14 cellular contexts compared by ENCODE assay signal in the genomic region with DNA sequence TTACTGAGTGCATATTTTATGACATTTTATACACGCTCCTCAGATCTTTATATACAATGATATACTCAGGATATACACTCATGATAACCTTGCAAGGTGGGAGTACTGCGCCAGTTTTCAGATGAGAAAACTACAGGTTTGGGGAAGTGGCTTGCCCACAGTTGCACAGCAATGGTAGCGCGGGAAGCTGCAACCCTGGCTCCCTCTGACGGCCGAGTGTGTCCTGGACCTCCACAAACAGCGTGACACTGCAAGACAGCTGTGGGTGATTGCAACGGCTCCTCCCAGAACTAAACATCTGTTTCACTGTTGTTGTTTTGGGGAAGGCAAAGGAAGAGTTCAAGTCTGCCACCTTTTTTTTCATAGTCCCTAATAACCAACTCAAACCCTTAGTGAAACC. TPM values are rescaled to one million over a fixed set of nuclear protein-coding genes. Genes with fewer than 3 reads are reported as not detected.
DNase-seq lines count a peak whose midpoint lies in the region; ATAC-seq, FAIRE-seq and TF ChIP-seq lines count a peak whose summit lies in the region.
"Had no signal": no experiment of that assay in that cellular context is flagged by ENCODE, and none has a peak within 500 bp of the region (broad histone marks: within the 10 kb centered on the region; RNA-seq: fewer than 3 reads in every experiment).

No MANE protein-coding gene starts in this region.

- DNase-seq in activated CD4-positive, alpha-beta T cell treated with anti-CD3 and anti-CD28 coated beads, Interleukin-2, amount 10 ng/mL, durations not matched to agents 24 days and 14 days: no peak
- no peak for DNase-seq in activated CD4-positive, alpha-beta T cell treated with anti-CD3 and anti-CD28 coated beads, Interleukin-2, amount 50 U/mL, for 48 hours
- DNase-seq in GM12878 (ENCODE audit: low read depth, low spot score) (no peak), right lobe of liver (peak; percentile 51 to 75 (median 52)), uterus (peak; percentile 44 to 52), RWPE1 (ENCODE audit: low spot score) (no peak), G401 (ENCODE audit: low spot score) (no peak)
- no peak for DNase-seq in CD8-positive, alpha-beta T cell
- DNase-seq: activated CD8-positive, alpha-beta memory T cell treated with anti-CD3 and anti-CD28 coated beads, Interleukin-2, amount 10 ng/mL, durations not matched to agents 7 days and 5 days; NCI-H1417; testis had no signal

- CTCF ChIA-PET in GM12878 (lab: Yijun Ruan, JAX): interaction anchor here (0.7 to 3.0 kb wide), 8 partner anchors 8 to 133 kb away, joined by 3 to 22 read pairs (median 4); no protein-coding TSS in a partner anchor
- CTCF ChIA-PET in RWPE1 (lab: Yijun Ruan, JAX): no interaction called here
- CTCF ChIA-PET in CD8-positive, alpha-beta T cell (lab: Charles Lee): no interaction called here

- no peak overlapping the region for H3K4me3 ChIP-seq in GM12878
- H3K4me3 ChIP-seq in right lobe of liver: no peak overlapping the region
- no peak overlapping the region for H3K4me3 ChIP-seq in uterus
- H3K4me3 ChIP-seq in CD8-positive, alpha-beta T cell (ENCODE audit: low read depth, low read length): no peak overlapping the region
- H3K4me3 ChIP-seq: ascending aorta, SK-N-MC, testis had no signal

- peak overlapping the region; percentile 15 for H3K27ac Mint-ChIP-seq in activated CD4-positive, alpha-beta T cell treated with anti-CD3 and anti-CD28 coated beads, Interleukin-2, amount 10 ng/mL, durations not matched to agents 24 days and 14 days
- no peak overlapping the region for H3K27ac Mint-ChIP-seq in CD8-positive, alpha-beta T cell
- H3K27ac Mint-ChIP-seq: activated CD8-positive, alpha-beta memory T cell treated with anti-CD3 and anti-CD28 coated beads, Interleukin-2, amount 10 ng/mL, durations not matched to agents 7 days and 5 days had no signal

- no peak for TF ChIP-seq POLR2A in GM12878 (IDR thresholded peaks at IDR 0.05; ENCODE audit: low read depth, low read length)
- no peak for TF ChIP-seq POLR2A in right lobe of liver (IDR thresholded peaks at IDR 0.05)
- TF ChIP-seq POLR2A in uterus (IDR thresholded peaks at IDR 0.05): no peak

- H3K4me1 Mint-ChIP-seq in activated CD4-positive, alpha-beta T cell treated with anti-CD3 and anti-CD28 coated beads, Interleukin-2, amount 10 ng/mL, durations not matched to agents 24 days and 14 days: peaks cover 24% of the 10 kb centered on the region
- H3K4me1 Mint-ChIP-seq in CD8-positive, alpha-beta T cell (ENCODE audit: low read depth): peaks cover 19% of the 10 kb centered on the region

- no peaks in the 10 kb centered on the region for H3K27me3 Mint-ChIP-seq in activated CD4-positive, alpha-beta T cell treated with anti-CD3 and anti-CD28 coated beads, Interleukin-2, amount 10 ng/mL, durations not matched to agents 24 days and 14 days
- no peaks in the 10 kb centered on the region for H3K27me3 Mint-ChIP-seq in CD8-positive, alpha-beta T cell (ENCODE audit: low read depth)
- H3K27me3 Mint-ChIP-seq: activated CD8-positive, alpha-beta memory T cell treated with anti-CD3 and anti-CD28 coated beads, Interleukin-2, amount 10 ng/mL, durations not matched to agents 7 days and 5 days had no signal

- H3K9ac ChIP-seq in GM12878 (ENCODE audit: control insufficient read depth, insufficient read depth, low read length): no peak overlapping the region

- H3K4me2 ChIP-seq in GM12878 (ENCODE audit: control insufficient read depth, insufficient read depth): no peak overlapping the region

- ATAC-seq in GM12878 (peak; percentile 82), right lobe of liver (peak; percentile 41 to 63 (median 60))
- ATAC-seq in CD8-positive, alpha-beta T cell: no peak
- ATAC-seq: activated CD8-positive, alpha-beta memory T cell treated with anti-CD3 and anti-CD28 coated beads, Interleukin-2, amount 10 ng/mL, durations not matched to agents 7 days and 5 days had no signal

- in situ Hi-C loops in GM12878 (cut with MboI): no loop called here
- in situ Hi-C loops in G401 (cut with HindIII; ENCODE audit: low sequenced_read_pairs): no loop called here

- POLR2A ChIA-PET in GM12878 (lab: Charles Lee) (no interaction called here), RWPE1 (lab: Yijun Ruan, JAX; ENCODE audit: low non-redundant PET) (no interaction called here)
- POLR2A ChIA-PET in CD8-positive, alpha-beta T cell (lab: Charles Lee): no interaction called here

- H3K4me1 ChIP-seq in GM12878 (ENCODE audit: control insufficient read depth, insufficient read depth, low read length) (peaks cover 24% of the 10 kb centered on the region), right lobe of liver (peaks cover 0 to 7% (median 3%) of the 10 kb centered on the region in 4 donors), uterus (no peaks in the 10 kb centered on the region)
- no peaks in the 10 kb centered on the region for H3K4me1 ChIP-seq in CD8-positive, alpha-beta T cell (ENCODE audit: insufficient read depth, low read length)

- no peak overlapping the region for H2AFZ ChIP-seq in GM12878 (ENCODE audit: control insufficient read depth, low read depth, low read length)

- no peak for TF ChIP-seq EP300 in GM12878 (IDR thresholded peaks at IDR 0.05; ENCODE audit: borderline replicate concordance in 1 of 2, control insufficient read depth in 1 of 2, low read depth in 2 of 2, low read length in 2 of 2)

- H3K79me2 ChIP-seq in GM12878 (ENCODE audit: control insufficient read depth, insufficient read depth, low read length): peaks cover 60% of the 10 kb centered on the region

- no peaks in the 10 kb centered on the region; the same call in 1 of the 2 replicates for H4K20me1 ChIP-seq in GM12878 (ENCODE audit: control insufficient read depth, insufficient read depth)

- H3K4me3 Mint-ChIP-seq in activated CD4-positive, alpha-beta T cell treated with anti-CD3 and anti-CD28 coated beads, Interleukin-2, amount 10 ng/mL, durations not matched to agents 24 days and 14 days: no peak overlapping the region
- no peak overlapping the region for H3K4me3 Mint-ChIP-seq in CD8-positive, alpha-beta T cell
- H3K4me3 Mint-ChIP-seq: activated CD8-positive, alpha-beta memory T cell treated with anti-CD3 and anti-CD28 coated beads, Interleukin-2, amount 10 ng/mL, durations not matched to agents 7 days and 5 days had no signal

- RAD21 ChIA-PET in GM12878 (lab: Charles Lee; ENCODE audit: unreplicated experiment): interaction anchor here (0.5 to 6.0 kb wide), 14 partner anchors 23 to 122 kb away, joined by 3 to 38 read pairs (median 4); no protein-coding TSS in a partner anchor

- TF ChIP-seq CTCF in GM12878 (IDR thresholded peaks at IDR 0.05 in 2 of 3, conservative IDR thresholded peaks at IDR 0.05 in 1 of 3; ENCODE audit: control insufficient read depth in 2 of 3, extremely low read depth in 1 of 3, insufficient read depth in 1 of 3, low read depth in 3 of 3, low read length in 3 of 3): peak; percentile 48 to 86 (median 61)
- TF ChIP-seq CTCF in right lobe of liver (IDR thresholded peaks at IDR 0.05): peak in 1 of 4 donors; percentile 4
- TF ChIP-seq CTCF in uterus (IDR thresholded peaks at IDR 0.05): peak in 3 of 4 experiments; percentile 19 to 27 (median 21)
- no peak for TF ChIP-seq CTCF in RWPE1 (conservative IDR thresholded peaks at IDR 0.05; ENCODE audit: low read depth)
- TF ChIP-seq CTCF in CD8-positive, alpha-beta T cell (IDR thresholded peaks at IDR 0.05): no peak

- H3K9me3 Mint-ChIP-seq in activated CD4-positive, alpha-beta T cell treated with anti-CD3 and anti-CD28 coated beads, Interleukin-2, amount 10 ng/mL, durations not matched to agents 24 days and 14 days: no peaks in the 10 kb centered on the region
- H3K9me3 Mint-ChIP-seq in CD8-positive, alpha-beta T cell: peaks cover 2% of the 10 kb centered on the region

- no peak for FAIRE-seq in GM12878 (lab: Jason Lieb, UNC)
- FAIRE-seq: A204.1 had no signal

- peaks cover 16% of the 10 kb centered on the region for H3K36me3 Mint-ChIP-seq in activated CD4-positive, alpha-beta T cell treated with anti-CD3 and anti-CD28 coated beads, Interleukin-2, amount 10 ng/mL, durations not matched to agents 24 days and 14 days (ENCODE audit: low read depth)
- peaks cover 38% of the 10 kb centered on the region for H3K36me3 Mint-ChIP-seq in CD8-positive, alpha-beta T cell

- BruUV-seq in GM12878 (replicated peaks; lab: Mats Ljungman, UMichigan): no TSS peak

- H3K27me3 ChIP-seq in GM12878 (replicated peaks in 1 of 2; ENCODE audit: control insufficient read depth in 2 of 2, insufficient read depth in 2 of 2, low read length in 1 of 2) (no peaks in the 10 kb centered on the region), right lobe of liver (no peaks in the 10 kb centered on the region), uterus (no peaks in the 10 kb centered on the region)
- no peaks in the 10 kb centered on the region for H3K27me3 ChIP-seq in CD8-positive, alpha-beta T cell (ENCODE audit: insufficient read depth, low read length)
- H3K27me3 ChIP-seq: ascending aorta, testis had no signal

- WGBS in GM12878 (ENCODE audit: insufficient coverage, insufficient replicate concordance, low lambda C conversion rate, missing lambda C conversion rate): 92% methylated on average over 8 of the region's 8 CpGs
- WGBS in right lobe of liver (ENCODE audit: insufficient coverage, low coverage, low lambda C conversion rate, missing lambda C conversion rate): 61% methylated on average over 8 of the region's 8 CpGs

- H3K27ac ChIP-seq in GM12878 (ENCODE audit: control insufficient read depth, insufficient read depth) (no peak overlapping the region), right lobe of liver (no peak overlapping the region), uterus (no peak overlapping the region), RWPE1 (no peak overlapping the region; the same call in 1 of the 2 replicates)
- H3K27ac ChIP-seq in CD8-positive, alpha-beta T cell (ENCODE audit: low read depth, low read length): no peak overlapping the region
- H3K27ac ChIP-seq: ascending aorta, SK-N-MC, testis had no signal

- intact Hi-C loops in activated CD4-positive, alpha-beta T cell treated with anti-CD3 and anti-CD28 coated beads, Interleukin-2, amount 10 ng/mL, durations not matched to agents 24 days and 14 days (cut with micrococcal nuclease): loop anchor here (10.0 kb wide), 1 partner anchor 73 kb away; no protein-coding TSS in a partner anchor
- intact Hi-C loops in GM12878 (cut with micrococcal nuclease; ENCODE audit: unreplicated experiment): loop anchor here (2.0 kb wide), 1 partner anchor 35 kb away; no protein-coding TSS in a partner anchor
- intact Hi-C loops in right lobe of liver (cut with DNase I): no loop called here
- intact Hi-C loops in uterus (cut with DNase I; ENCODE audit: low total_unique reads): no loop called here
- intact Hi-C loops in CD8-positive, alpha-beta T cell (cut with DNase I, micrococcal nuclease): no loop called here

- H3K9me3 ChIP-seq in GM12878 (replicated peaks; ENCODE audit: control insufficient read depth, insufficient read depth, low read length): no peaks in the 10 kb centered on the region
- H3K9me3 ChIP-seq in right lobe of liver: no peaks in the 10 kb centered on the region
- no peaks in the 10 kb centered on the region for H3K9me3 ChIP-seq in uterus
- H3K9me3 ChIP-seq in CD8-positive, alpha-beta T cell (ENCODE audit: low read length): no peaks in the 10 kb centered on the region
- H3K9me3 ChIP-seq: ascending aorta, testis had no signal

- TF ChIP-seq RAD21 in GM12878 (IDR thresholded peaks at IDR 0.05; ENCODE audit: insufficient read depth, low read depth, low read length): peak; percentile 56

- H3K36me3 ChIP-seq in GM12878 (ENCODE audit: control insufficient read depth in 2 of 2, insufficient read depth in 2 of 2, low read length in 1 of 2): peaks cover 4 to 12% of the 10 kb centered on the region in 2 experiments; a peak in 3 of 4 replicates
- H3K36me3 ChIP-seq in right lobe of liver: no peaks in the 10 kb centered on the region
- H3K36me3 ChIP-seq in uterus: no peaks in the 10 kb centered on the region
- H3K36me3 ChIP-seq in CD8-positive, alpha-beta T cell (ENCODE audit: insufficient read depth, low read length): no peaks in the 10 kb centered on the region

- SMC1A ChIA-PET in GM12878 (lab: Charles Lee; ENCODE audit: uncharacterized antibody, unreplicated experiment): interaction anchor here (0.7 to 4.2 kb wide), 11 partner anchors 10 to 141 kb away, joined by 3 to 20 read pairs (median 3); no protein-coding TSS in a partner anchor

RNA-seq across cellular contexts. Expression of a gene that starts 47.0 kb away (rescaled TPM):
- 32.5 and 33.0 TPM in 2 replicates for total RNA-seq in activated CD4-positive, alpha-beta T cell treated with anti-CD3 and anti-CD28 coated beads, Interleukin-2, amount 10 ng/mL, durations not matched to agents 24 days and 14 days
- 83.4 and 87.9 TPM in 2 replicates for total RNA-seq in GM12878 (2013; cell fraction: nucleolus; rRNA removed)
- total RNA-seq in GM12878 (2014; rRNA removed) (26.4 and 27.5 TPM in 2 replicates), GM12878 (2014; rRNA removed; fragmentation: Illumina TruSeq; extraction: Trizol) (42.1 and 45.9 TPM in 2 replicates), GM12878 (2021) (78.7 and 80.6 TPM in 2 replicates), right lobe of liver (10 to 100 TPM; 21.4 to 67.0 (median 47.1) TPM), uterus (10 to 100 TPM; 34.4 to 66.1 (median 48.0) TPM)
- 24.4 TPM for polyA plus RNA-seq in GM12878 (2011; ENCODE audit: low read depth)
- polyA plus RNA-seq in GM12878 (2011; rRNA removed) (57.4 and 67.7 TPM in 2 replicates), GM12878 (2014; fragmentation: Illumina TruSeq; extraction: Trizol) (36.0 and 47.4 TPM in 2 replicates), GM12878 (2014; fragmentation: Nextera tagmentation; extraction: Ambion mirVana) (1 to 10 TPM in 1 of 2 experiments, under 1 TPM in 1; 0.93 to 1.6 TPM), GM12878 (2014; rRNA removed) (53.9 and 60.0 TPM in 2 replicates), GM12878 (2016; fragmentation: Nextera tagmentation; extraction: Ambion mirVana) (10 to 100 TPM; 46.3 to 49.5 TPM)
- polyA plus RNA-seq in GM12878 (2011; cell fraction: cytosol; rRNA removed): 66.7 and 69.8 TPM in 2 replicates
- 83.2 and 88.8 TPM in 2 replicates for polyA plus RNA-seq in GM12878 (2011; cell fraction: nucleus; rRNA removed)
- polyA plus RNA-seq in GM12878 (2012): 38.7 and 45.2 TPM in 2 replicates
- polyA minus RNA-seq in GM12878 (2011; rRNA and poly(A)+ RNA removed): 36.6 and 45.8 TPM in 2 replicates
- polyA minus RNA-seq in GM12878 (2011; cell fraction: cytosol; rRNA and poly(A)+ RNA removed): 13.4 and 13.5 TPM in 2 replicates
- 12.2 and 18.0 TPM in 2 replicates for polyA minus RNA-seq in GM12878 (2011; cell fraction: nucleus; rRNA and poly(A)+ RNA removed)
- total RNA-seq in G401 (2014; rRNA removed; shearing (Covaris generic)): 58.8 and 72.5 TPM in 2 replicates
- total RNA-seq in CD8-positive, alpha-beta T cell: 10 to 100 TPM; 16.8 to 18.5 TPM

Comparison
In these comparisons a context has a peak if more than half of its experiments do, and no peak if none do; other contexts are left out.
1. DNase-seq: peak in right lobe of liver (3 of 3) and uterus (2 of 2); none in activated CD4-positive, alpha-beta T cell treated with anti-CD3 and anti-CD28 coated beads, Interleukin-2, amount 10 ng/mL, durations not matched to agents 24 days and 14 days (single experiment), activated CD4-positive, alpha-beta T cell treated with anti-CD3 and anti-CD28 coated beads, Interleukin-2, amount 50 U/mL, for 48 hours (0 of 2), GM12878 (single experiment), RWPE1 (single experiment), G401 (single experiment) and CD8-positive, alpha-beta T cell (0 of 7).
2. CTCF ChIP-seq: peak in GM12878 (3 of 3) and uterus (3 of 4); none in RWPE1 (single experiment) and CD8-positive, alpha-beta T cell (single experiment).
3. intact Hi-C loops: an anchor here in activated CD4-positive, alpha-beta T cell treated with anti-CD3 and anti-CD28 coated beads, Interleukin-2, amount 10 ng/mL, durations not matched to agents 24 days and 14 days (10.0 kb wide) and GM12878 (2.0 kb wide); none called in right lobe of liver, uterus and CD8-positive, alpha-beta T cell.